Comparison of ENCODE assay signal across 12 cellular contexts in the genomic region with DNA sequence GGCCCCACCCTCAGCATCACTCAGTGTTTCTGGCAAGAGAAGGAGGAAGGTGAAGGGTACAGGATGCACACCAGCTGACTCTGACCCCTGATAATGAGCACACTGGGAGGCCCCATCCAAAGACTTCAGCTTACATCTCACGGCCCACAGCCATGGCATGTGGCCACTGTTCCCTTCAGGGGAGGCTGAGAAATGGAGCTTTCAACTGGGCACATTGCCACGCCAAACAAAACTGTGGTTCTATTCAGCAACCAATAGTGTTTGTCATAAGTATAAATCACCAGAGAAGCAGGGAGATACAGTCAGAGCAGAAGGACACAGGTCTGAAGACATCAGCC. TPM values are rescaled to one million over a fixed set of nuclear protein-coding genes. Genes with fewer than 3 reads are reported as not detected.
A peak's percentile ranks its signal among the peaks of the same experiment; 100 is the strongest.
DNase-seq lines count a peak whose midpoint lies in the region; ATAC-seq, FAIRE-seq and TF ChIP-seq lines count a peak whose summit lies in the region.
"Had no signal": no experiment of that assay in that cellular context is flagged by ENCODE, and none has a peak within 500 bp of the region (broad histone marks: within the 10 kb centered on the region; RNA-seq: fewer than 3 reads in every experiment).

No MANE protein-coding gene starts in this region.

- H4K91ac ChIP-seq in IMR-90 (ENCODE audit: insufficient read depth, low read depth, low read length): no peak overlapping the region

- peak overlapping the region; percentile 34 for H2AK9ac ChIP-seq in IMR-90 (replicated peaks; ENCODE audit: low read depth, low read length, poor library complexity)

- no peak overlapping the region for H2BK15ac ChIP-seq in IMR-90 (ENCODE audit: low read depth, low read length)

- H3K4me1 ChIP-seq in IMR-90 (ENCODE audit: control insufficient read depth, insufficient read depth, low read length): peaks cover 5% of the 10 kb centered on the region; the same call in 1 of the 2 replicates

- H3K79me1 ChIP-seq in IMR-90 (ENCODE audit: low read depth in 1 of 2, low read length in 2 of 2): no peaks in the 10 kb centered on the region

- DNase-seq in AG08396 (ENCODE audit: low spot score): peak; percentile 41
- peak; percentile 80 for DNase-seq in IMR-90
- peak; percentile 35 for DNase-seq in bronchial epithelial cell (ENCODE audit: low read depth)
- peak; percentile 50 for DNase-seq in myocyte (ENCODE audit: low read depth)
- DNase-seq in MV-4-11 (lab: John Stamatoyannopoulos, UW): no peak
- DNase-seq: DMS79; effector CD4-positive, alpha-beta T cell; NCI-H446 treated with DMSO at 0.1 percent for 48 hours; stimulated activated CD4-positive, alpha-beta T cell treated with anti-CD3 and anti-CD28 coated beads, Interleukin-4, amount 100 ng/mL, for 1 hour had no signal

- TF ChIP-seq CTCF in IMR-90 (conservative IDR thresholded peaks at IDR 0.05; ENCODE audit: low read depth, low read length): no peak
- TF ChIP-seq CTCF in bronchial epithelial cell (IDR thresholded peaks at IDR 0.05; ENCODE audit: insufficient read depth, low read length, severe bottlenecking): no peak

- H3K23ac ChIP-seq in IMR-90 (ENCODE audit: low read depth, low read length): no peak overlapping the region

- H3K27me3 ChIP-seq in IMR-90 (ENCODE audit: control insufficient read depth, insufficient read depth, low read length) (no peaks in the 10 kb centered on the region), bronchial epithelial cell (ENCODE audit: control insufficient read depth, insufficient read depth, low read length) (no peaks in the 10 kb centered on the region)

- WGBS in IMR-90 (ENCODE audit: extremely low coverage in 2 of 2, insufficient read length in 1 of 2), 2 experiments: no CpG with 5 or more reads among the region's 2 CpGs

- CTCF ChIA-PET in IMR-90 (lab: Yijun Ruan, JAX): no interaction called here

- TF ChIP-seq POLR2A in IMR-90 (IDR thresholded peaks at IDR 0.05; ENCODE audit: low read depth, low read length): no peak

- no peak for TF ChIP-seq RAD21 in IMR-90 (IDR thresholded peaks at IDR 0.05; ENCODE audit: low read length)

- H3K9me1 ChIP-seq in IMR-90 (ENCODE audit: insufficient read depth, low read length): 0 out of 2 replicates have a peak, but pooled peaks cover 10% of the 10 kb centered on the region

- H2BK120ac ChIP-seq in IMR-90 (ENCODE audit: low read depth, low read length): no peak overlapping the region

- no TSS peak for BruUV-seq in IMR-90 (replicated peaks; lab: Mats Ljungman, UMichigan)

- dilution Hi-C loops in IMR-90 (cut with HindIII; ENCODE audit: low sequenced_read_pairs, unreplicated experiment): no loop called here

- FAIRE-seq in bronchial epithelial cell (lab: Jason Lieb, UNC): no peak

- H3K9me3 ChIP-seq in IMR-90 (ENCODE audit: control insufficient read depth, insufficient read depth, low read length): no peaks in the 10 kb centered on the region

- intact Hi-C loops in IMR-90 (cut with micrococcal nuclease): loop anchor here (1.0 kb wide), 1 partner anchor 162 kb away; no protein-coding TSS in a partner anchor

- H3K18ac ChIP-seq in IMR-90 (ENCODE audit: low read depth, low read length): no peak overlapping the region

- H3K36me3 ChIP-seq in IMR-90 (ENCODE audit: control insufficient read depth, insufficient read depth, low read length) (no peaks in the 10 kb centered on the region), bronchial epithelial cell (ENCODE audit: control insufficient read depth, insufficient read depth, low read length) (no peaks in the 10 kb centered on the region)

- H3K27ac ChIP-seq in IMR-90 (ENCODE audit: insufficient read depth, low read length): peak overlapping the region; percentile 40; the same call in 1 of the 2 replicates

- H3K4me3 ChIP-seq in IMR-90 (ENCODE audit: insufficient read depth, low read depth, low read length): no peak overlapping the region
- H3K4me3 ChIP-seq in bronchial epithelial cell (ENCODE audit: low read depth, low read length): no peak overlapping the region

- ATAC-seq in IMR-90 (ENCODE audit: low read depth) (peak; percentile 18; the same call in 1 of the 2 replicates), GM21423 (IDR thresholded peaks at IDR 0.05; ENCODE audit: unreplicated experiment) (no peak), HG02973 (IDR thresholded peaks at IDR 0.05; ENCODE audit: unreplicated experiment) (no peak), GM21737 (IDR thresholded peaks at IDR 0.05; ENCODE audit: unreplicated experiment) (no peak)

- H4K5ac ChIP-seq in IMR-90 (ENCODE audit: low read depth, low read length): no peak overlapping the region

- H3K4me2 ChIP-seq in IMR-90 (ENCODE audit: low read depth, low read length): no peak overlapping the region; the same call in 1 of the 2 replicates

- H2BK5ac ChIP-seq in IMR-90 (ENCODE audit: low read depth, low read length, poor library complexity, severe bottlenecking): no peak overlapping the region

- no peak overlapping the region for H3K14ac ChIP-seq in IMR-90 (replicated peaks; ENCODE audit: low read depth, low read length)

- H3K56ac ChIP-seq in IMR-90 (ENCODE audit: extremely low read depth, insufficient read depth, low read length): no peak overlapping the region

- H3K4ac ChIP-seq in IMR-90 (ENCODE audit: low read depth, low read length): no peak overlapping the region

- H3K9ac ChIP-seq in IMR-90 (ENCODE audit: low read depth, low read length): no peak overlapping the region

- POLR2A ChIA-PET in IMR-90 (lab: Charles Lee; ENCODE audit: unreplicated experiment): no interaction called here

- no peak overlapping the region for H2BK20ac ChIP-seq in IMR-90 (ENCODE audit: low read depth, low read length)

- in situ Hi-C loops in IMR-90 (cut with MboI; ENCODE audit: low sequenced_read_pairs): no loop called here

- H2AK5ac ChIP-seq in IMR-90 (ENCODE audit: low read depth, low read length): 0 out of 2 replicates have a peak overlapping the region, but pooled peaks have one; percentile 7

- H2AFZ ChIP-seq in IMR-90 (replicated peaks; ENCODE audit: low read length, poor library complexity): peak overlapping the region; percentile 73

- no peaks in the 10 kb centered on the region for H4K20me1 ChIP-seq in IMR-90 (ENCODE audit: insufficient read depth, low read length)

- no peak overlapping the region for H4K8ac ChIP-seq in IMR-90 (ENCODE audit: low read depth in 2 of 2, low read length in 2 of 2)

TF ChIP-seq in IMR-90, 13 proteins besides CTCF, POLR2A, EP300 and RAD21:
- no peak for TF ChIP-seq CEBPB (IDR thresholded peaks at IDR 0.05; ENCODE audit: low read depth, low read length)
- TF ChIP-seq FOS (IDR thresholded peaks at IDR 0.05; ENCODE audit: low read depth, low read length): no peak
- TF ChIP-seq, protein P1, sequence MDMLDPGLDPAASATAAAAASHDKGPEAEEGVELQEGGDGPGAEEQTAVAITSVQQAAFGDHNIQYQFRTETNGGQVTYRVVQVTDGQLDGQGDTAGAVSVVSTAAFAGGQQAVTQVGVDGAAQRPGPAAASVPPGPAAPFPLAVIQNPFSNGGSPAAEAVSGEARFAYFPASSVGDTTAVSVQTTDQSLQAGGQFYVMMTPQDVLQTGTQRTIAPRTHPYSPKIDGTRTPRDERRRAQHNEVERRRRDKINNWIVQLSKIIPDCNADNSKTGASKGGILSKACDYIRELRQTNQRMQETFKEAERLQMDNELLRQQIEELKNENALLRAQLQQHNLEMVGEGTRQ (IDR thresholded peaks at IDR 0.05; ENCODE audit: low read depth, low read length): no peak
- no peak for TF ChIP-seq SMC3 (IDR thresholded peaks at IDR 0.05; ENCODE audit: low read depth, low read length)
- TF ChIP-seq NFE2L2 (IDR thresholded peaks at IDR 0.05; ENCODE audit: low read depth, low read length): no peak
- no peak for TF ChIP-seq RCOR1 (IDR thresholded peaks at IDR 0.05; ENCODE audit: insufficient replicate concordance, low read length)
- no peak for TF ChIP-seq MAZ (IDR thresholded peaks at IDR 0.05; ENCODE audit: borderline replicate concordance, low read depth, low read length)
- no peak for TF ChIP-seq BHLHE40 (IDR thresholded peaks at IDR 0.05; ENCODE audit: low read depth, low read length)
- no peak for TF ChIP-seq MXI1 (IDR thresholded peaks at IDR 0.05; ENCODE audit: borderline replicate concordance, low read depth, low read length)
- TF ChIP-seq, protein P2, sequence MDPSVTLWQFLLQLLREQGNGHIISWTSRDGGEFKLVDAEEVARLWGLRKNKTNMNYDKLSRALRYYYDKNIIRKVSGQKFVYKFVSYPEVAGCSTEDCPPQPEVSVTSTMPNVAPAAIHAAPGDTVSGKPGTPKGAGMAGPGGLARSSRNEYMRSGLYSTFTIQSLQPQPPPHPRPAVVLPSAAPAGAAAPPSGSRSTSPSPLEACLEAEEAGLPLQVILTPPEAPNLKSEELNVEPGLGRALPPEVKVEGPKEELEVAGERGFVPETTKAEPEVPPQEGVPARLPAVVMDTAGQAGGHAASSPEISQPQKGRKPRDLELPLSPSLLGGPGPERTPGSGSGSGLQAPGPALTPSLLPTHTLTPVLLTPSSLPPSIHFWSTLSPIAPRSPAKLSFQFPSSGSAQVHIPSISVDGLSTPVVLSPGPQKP (IDR thresholded peaks at IDR 0.05; ENCODE audit: borderline replicate concordance, low read depth, low read length): no peak
- TF ChIP-seq MAFK (IDR thresholded peaks at IDR 0.05; ENCODE audit: low read depth, low read length): no peak
- no peak for TF ChIP-seq RFX5 (IDR thresholded peaks at IDR 0.05; ENCODE audit: low read depth, low read length)
- no peak for TF ChIP-seq CHD1 (IDR thresholded peaks at IDR 0.05; ENCODE audit: low read depth, low read length)
TF ChIP-seq in IMR-90: peak in this region for 0.

RNA-seq across cellular contexts. Expression of a gene that starts 12.7 kb away (rescaled TPM):
- 0.18 TPM in 1 of 2 replicates, not detected in the other for total RNA-seq in IMR-90 (2012; rRNA removed)
- polyA plus RNA-seq in IMR-90 (2012; rRNA removed): 0.06 and 0.12 TPM in 2 replicates
- 0.06 TPM in 1 of 2 replicates, not detected in the other for polyA plus RNA-seq in IMR-90 (2012; cell fraction: cytosol; rRNA removed)
- 0.03 TPM in 1 of 2 replicates, not detected in the other for polyA plus RNA-seq in IMR-90 (2012; cell fraction: nucleus; rRNA removed; ENCODE audit: low replicate concordance)
- total RNA-seq in bronchial epithelial cell: not detected in 2 replicates
- 0.03 and 0.05 TPM in 2 replicates for total RNA-seq in myocyte
- 0.18 TPM for polyA plus RNA-seq in myocyte (2012)

RNA-seq across cellular contexts. Expression of a gene that starts 38.5 kb away (rescaled TPM):
- total RNA-seq in IMR-90 (2012; rRNA removed) (0.28 and 0.72 TPM in 2 replicates), bronchial epithelial cell (4.1 and 10.5 TPM in 2 replicates), myocyte (1.2 and 2.0 TPM in 2 replicates)
- polyA plus RNA-seq in IMR-90 (2012; rRNA removed): 0.30 and 0.41 TPM in 2 replicates
- polyA plus RNA-seq in IMR-90 (2012; cell fraction: cytosol; rRNA removed): 0.34 and 0.35 TPM in 2 replicates
- 0.09 and 0.19 TPM in 2 replicates for polyA plus RNA-seq in IMR-90 (2012; cell fraction: nucleus; rRNA removed; ENCODE audit: low replicate concordance)
- 0.63 TPM for polyA plus RNA-seq in myocyte (2012)

RNA-seq across cellular contexts. Expression of a gene that starts 41.2 kb away (rescaled TPM):
- total RNA-seq in IMR-90 (2012; rRNA removed) (4.2 and 4.3 TPM in 2 replicates), bronchial epithelial cell (6.8 and 11.6 TPM in 2 replicates), myocyte (2.6 and 4.1 TPM in 2 replicates)
- 0.79 and 1.1 TPM in 2 replicates for polyA plus RNA-seq in IMR-90 (2012; rRNA removed)
- polyA plus RNA-seq in IMR-90 (2012; cell fraction: cytosol; rRNA removed): 0.37 and 0.40 TPM in 2 replicates
- polyA plus RNA-seq in IMR-90 (2012; cell fraction: nucleus; rRNA removed; ENCODE audit: low replicate concordance): 0.30 and 0.46 TPM in 2 replicates
- 1.9 TPM for polyA plus RNA-seq in myocyte (2012)
